15 cellular contexts compared by ENCODE assay signal in the genomic region with DNA sequence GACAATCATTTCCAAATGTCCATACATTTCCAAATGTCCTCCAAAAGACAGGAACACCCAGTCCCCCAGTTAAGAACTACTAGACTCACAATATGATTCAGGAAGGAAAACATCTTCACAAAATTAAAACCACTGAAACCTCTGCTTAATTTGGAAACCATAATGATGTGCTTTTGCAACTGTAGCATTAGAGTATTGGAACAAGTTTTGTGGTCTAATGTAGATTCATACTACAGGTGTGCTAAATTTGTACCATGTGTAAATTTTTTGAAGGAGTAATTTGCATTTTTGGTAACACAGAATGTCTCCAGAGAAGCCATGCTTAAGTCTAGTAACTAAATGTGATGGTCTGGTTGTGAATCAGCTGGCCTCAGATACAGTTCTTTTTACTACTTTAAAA.
A peak's percentile ranks its signal among the peaks of the same experiment; 100 is the strongest.
DNase-seq lines count a peak whose midpoint lies in the region; ATAC-seq and TF ChIP-seq lines count a peak whose summit lies in the region.
"Had no signal": no experiment of that assay in that cellular context is flagged by ENCODE, and none has a peak within 500 bp of the region (broad histone marks: within the 10 kb centered on the region; RNA-seq: fewer than 3 reads in every experiment).

No MANE protein-coding gene starts in this region.

- no peak overlapping the region for H2AK5ac ChIP-seq in mesenchymal stem cell (ENCODE audit: low read length, severe bottlenecking)

- peak overlapping the region in 5 of 7 donors; percentile 12 to 53 (median 26) for H3K4me3 Mint-ChIP-seq in CD8-positive, alpha-beta memory T cell
- H3K4me3 Mint-ChIP-seq: CD14-positive monocyte had no signal

- H3K27me3 Mint-ChIP-seq in CD8-positive, alpha-beta memory T cell = no peaks in the 10 kb centered on the region

- H3K36me3 ChIP-seq in CD8-positive, alpha-beta memory T cell (ENCODE audit: insufficient read depth, low read length) = no peaks in the 10 kb centered on the region
- H3K36me3 ChIP-seq in thyroid gland (no peaks in the 10 kb centered on the region), mesenchymal stem cell (ENCODE audit: control insufficient read depth in 1 of 2, insufficient read depth in 2 of 2, low read depth in 1 of 2, low read length in 2 of 2) (no peaks in the 10 kb centered on the region)
- H3K36me3 ChIP-seq: cardiac muscle cell, lower lobe of right lung, right atrium auricular region had no signal

- CTCF ChIA-PET in CD8-positive, alpha-beta memory T cell (lab: Charles Lee) = no interaction called here

- H3K23ac ChIP-seq in mesenchymal stem cell (ENCODE audit: low read length in 2 of 2) = no peak overlapping the region

- no peak overlapping the region for H2BK5ac ChIP-seq in mesenchymal stem cell (ENCODE audit: low read depth, low read length, poor library complexity, severe bottlenecking)

- no peak overlapping the region for H3K4me3 ChIP-seq in CD8-positive, alpha-beta memory T cell (ENCODE audit: low read length)
- no peak overlapping the region for H3K4me3 ChIP-seq in Jurkat, Clone E6-1 (ENCODE audit: low read length)
- H3K4me3 ChIP-seq in thyroid gland (replicated peaks in 1 of 3) (no peak overlapping the region), mesenchymal stem cell (ENCODE audit: insufficient read depth in 1 of 2, low read depth in 1 of 2, low read length in 2 of 2) (no peak overlapping the region)
- H3K4me3 ChIP-seq: cardiac muscle cell, lower lobe of right lung, right atrium auricular region had no signal

- H3K4me1 ChIP-seq in CD8-positive, alpha-beta memory T cell (ENCODE audit: insufficient read depth, low read length) = peaks cover 8% of the 10 kb centered on the region
- H3K4me1 ChIP-seq in thyroid gland = no peaks in the 10 kb centered on the region
- H3K4me1 ChIP-seq in mesenchymal stem cell (ENCODE audit: control insufficient read depth, insufficient read depth, low read depth, low read length) = no peaks in the 10 kb centered on the region
- H3K4me1 ChIP-seq: lower lobe of right lung had no signal

- no peaks in the 10 kb centered on the region for H3K27me3 ChIP-seq in CD8-positive, alpha-beta memory T cell (ENCODE audit: insufficient read depth, low read length, poor library complexity, severe bottlenecking)
- no peaks in the 10 kb centered on the region for H3K27me3 ChIP-seq in thyroid gland
- H3K27me3 ChIP-seq in mesenchymal stem cell (ENCODE audit: control insufficient read depth in 1 of 2, insufficient read depth in 1 of 2, low read length in 2 of 2) = no peaks in the 10 kb centered on the region
- H3K27me3 ChIP-seq: cardiac muscle cell, right atrium auricular region had no signal

- DNase-seq in CD8-positive, alpha-beta memory T cell = no peak
- peak; percentile 47 for DNase-seq in Jurkat, Clone E6-1 (ENCODE audit: low read depth, low spot score)
- DNase-seq in thyroid gland = no peak
- DNase-seq in mesenchymal stem cell = no peak
- DNase-seq in erythroblast (lab: John Stamatoyannopoulos, UW) = no peak
- no peak for DNase-seq in DMS114 treated with DMSO at 0.1 percent for 48 hours (lab: John Stamatoyannopoulos, UW; ENCODE audit: unreplicated experiment)
- DNase-seq: lower lobe of right lung, NCI-H2227 treated with DMSO at 0.1 percent for 48 hours, SHP77 treated with DMSO at 0.1 percent for 48 hours had no signal

- peaks cover 41 to 58% (median 53%) of the 10 kb centered on the region in 3 donors for H3K4me1 Mint-ChIP-seq in CD8-positive, alpha-beta memory T cell

- no peak for TF ChIP-seq CTCF in thyroid gland (IDR thresholded peaks at IDR 0.05)

- POLR2A ChIA-PET in CD8-positive, alpha-beta memory T cell (lab: Charles Lee) = no interaction called here

- no peaks in the 10 kb centered on the region for H3K9me3 Mint-ChIP-seq in CD8-positive, alpha-beta memory T cell
- H3K9me3 Mint-ChIP-seq: CD14-positive monocyte had no signal

- H3K9me3 ChIP-seq in CD8-positive, alpha-beta memory T cell (ENCODE audit: low read length) = no peaks in the 10 kb centered on the region
- no peaks in the 10 kb centered on the region for H3K9me3 ChIP-seq in thyroid gland
- no peaks in the 10 kb centered on the region for H3K9me3 ChIP-seq in mesenchymal stem cell (ENCODE audit: control insufficient read depth, low read length)
- H3K9me3 ChIP-seq: lower lobe of right lung, right atrium auricular region had no signal

- ATAC-seq in GM19025 (IDR thresholded peaks at IDR 0.05; ENCODE audit: low read depth, unreplicated experiment) (peak; percentile 69), HG02763 (IDR thresholded peaks at IDR 0.05; ENCODE audit: unreplicated experiment) (peak; percentile 89)
- ATAC-seq: HepG2, lower lobe of right lung had no signal

- TF ChIP-seq POLR2A in thyroid gland (IDR thresholded peaks at IDR 0.05) = no peak
- no peak for TF ChIP-seq POLR2A in erythroblast (IDR thresholded peaks at IDR 0.05; ENCODE audit: low read length)

- no peak overlapping the region for H2BK120ac ChIP-seq in mesenchymal stem cell (ENCODE audit: low read depth, low read length)

- no peak overlapping the region for H4K8ac ChIP-seq in mesenchymal stem cell (ENCODE audit: low read length)

- no peak overlapping the region for H2BK15ac ChIP-seq in mesenchymal stem cell (ENCODE audit: low read depth, poor library complexity, severe bottlenecking)

- no peak overlapping the region for H3K9ac ChIP-seq in mesenchymal stem cell (ENCODE audit: low read length)

- no peak overlapping the region for H4K91ac ChIP-seq in mesenchymal stem cell (ENCODE audit: low read length)

- peaks cover 0 to 2% (median 1%) of the 10 kb centered on the region in 3 donors for H3K36me3 Mint-ChIP-seq in CD8-positive, alpha-beta memory T cell

- intact Hi-C loops in thyroid gland (cut with DNase I) = no loop called here

- no peak overlapping the region for H3K4ac ChIP-seq in mesenchymal stem cell (ENCODE audit: low read depth in 1 of 2, low read length in 2 of 2)

- H3K27ac ChIP-seq in CD8-positive, alpha-beta memory T cell (ENCODE audit: low read depth, low read length) = no peak overlapping the region
- H3K27ac ChIP-seq in thyroid gland (no peak overlapping the region), mesenchymal stem cell (ENCODE audit: low read length, poor library complexity, severe bottlenecking) (no peak overlapping the region)
- H3K27ac ChIP-seq: cardiac muscle cell, lower lobe of right lung, right atrium auricular region had no signal

- no peak overlapping the region for H3K18ac ChIP-seq in mesenchymal stem cell (ENCODE audit: low read depth in 1 of 2, low read length in 2 of 2)

- H3K14ac ChIP-seq in mesenchymal stem cell (ENCODE audit: low read length in 2 of 2) = no peak overlapping the region

- H2BK12ac ChIP-seq in mesenchymal stem cell (ENCODE audit: low read length in 2 of 2) = no peak overlapping the region

- H3K79me1 ChIP-seq in mesenchymal stem cell (replicated peaks; ENCODE audit: low read length, poor library complexity, severe bottlenecking) = peaks cover 1% of the 10 kb centered on the region

- H3K27ac Mint-ChIP-seq in CD8-positive, alpha-beta memory T cell = peak overlapping the region in 5 of 8 donors; percentile 10 to 76 (median 39)

- no peak overlapping the region for H3K4me2 ChIP-seq in mesenchymal stem cell (ENCODE audit: low read length, poor library complexity, severe bottlenecking)

- no peak overlapping the region for H2AFZ ChIP-seq in mesenchymal stem cell (ENCODE audit: low read depth, low read length)
